Comparison of ENCODE assay signal across 8 cellular contexts in genomic region chr7:72827839-72828591, GRCh38. TPM values are rescaled to one million over a fixed set of nuclear protein-coding genes. Genes with fewer than 3 reads are reported as not detected.
DNase-seq lines count a peak whose midpoint lies in the region; ATAC-seq and TF ChIP-seq lines count a peak whose summit lies in the region.
"Not testable (repeated sequence)": the region's sequence is repeated elsewhere in the genome, so short reads cannot be mapped to it uniquely, and the experiment has no call there.

TYW1B (minus strand) TSS chr7:72828200; CDS start chr7:72828075, 125 bp downstream.

- not testable (repeated sequence) for H3K27me3 Mint-ChIP-seq in H9 (ENCODE audit: low read depth); natural killer cell (ENCODE audit: low read depth in 2 of 2)

- H3K4me3 Mint-ChIP-seq in H9 (peak within 1 kb of the TSS; percentile 85 to 94), natural killer cell (peak within 1 kb of the TSS; percentile 95)

- peak; percentile 95 for TF ChIP-seq POLR2A in Raji (IDR thresholded peaks at IDR 0.05; ENCODE audit: insufficient read depth, low read depth, low read length)

- H3K36me3 ChIP-seq in ES-I3 (ENCODE audit: insufficient read depth, low read length): not testable (repeated sequence)

- ATAC-seq in natural killer cell: peak; percentile 78 to 94 (median 84)

- TF ChIP-seq CTCF in H9 (conservative IDR thresholded peaks at IDR 0.05); fibroblast of pulmonary artery (IDR thresholded peaks at IDR 0.05; ENCODE audit: low read length, missing control alignments); natural killer cell (IDR thresholded peaks at IDR 0.05): not testable (repeated sequence)

- WGBS in H9 (ENCODE audit: extremely low coverage, insufficient read length, low lambda C conversion rate): no CpG with 5 or more reads among the region's 49 CpGs

- peaks cover 7 to 14% of the 10 kb centered on the region in 2 experiments for H3K4me1 Mint-ChIP-seq in H9
- H3K4me1 Mint-ChIP-seq in natural killer cell: peaks cover 21 to 26% of the 10 kb centered on the region in 2 donors

- not testable (repeated sequence) for H2BK15ac ChIP-seq in H9 (ENCODE audit: low read depth, low read length)

- not testable (repeated sequence) for H4K5ac ChIP-seq in H9 (ENCODE audit: insufficient read length, low read depth, low read length)

- H3K36me3 Mint-ChIP-seq in H9 (ENCODE audit: insufficient read depth in 1 of 3, low read depth in 3 of 3): peaks cover 10 to 21% (median 19%) of the 10 kb centered on the region in 3 experiments; a peak in 6 of 7 replicates
- H3K36me3 Mint-ChIP-seq in natural killer cell: not testable (repeated sequence)

- not testable (repeated sequence) for H3K79me1 ChIP-seq in H9 (ENCODE audit: insufficient read depth, low read depth, low read length, poor library complexity, severe bottlenecking)

- not testable (repeated sequence) for H2BK20ac ChIP-seq in H9 (ENCODE audit: low read depth, low read length, poor library complexity, severe bottlenecking)

- H3K23ac ChIP-seq in H9 (ENCODE audit: insufficient read length, low read depth, low read length): not testable (repeated sequence)

- H4K20me1 ChIP-seq in H9 (ENCODE audit: control insufficient read depth, insufficient read depth, insufficient read length): not testable (repeated sequence)

- H3K4me2 ChIP-seq in H9 (ENCODE audit: insufficient read depth, insufficient read length, low read length): peak within 1 kb of the TSS; percentile 69

- not testable (repeated sequence) for H3K14ac ChIP-seq in H9 (ENCODE audit: insufficient read depth, low read length)

- H3K9ac ChIP-seq in ES-I3 (ENCODE audit: low read depth, low read length) (peak within 1 kb of the TSS; percentile 81), H9 (ENCODE audit: extremely low read depth, insufficient read length, low read length) (peak within 1 kb of the TSS; percentile 63)

- not testable (repeated sequence) for H3K18ac ChIP-seq in H9 (ENCODE audit: insufficient read length, low read depth, low read length)

- not testable (repeated sequence) for H2AK5ac ChIP-seq in H9 (ENCODE audit: insufficient read length, low read length)

- H3K23me2 ChIP-seq in H9 (ENCODE audit: insufficient read length, low read depth, low read length, poor library complexity, severe bottlenecking): not testable (repeated sequence)

- not testable (repeated sequence) for H3K9me3 Mint-ChIP-seq in H9, natural killer cell

- DNase-seq in H9: peak; percentile 99
- DNase-seq in M059J (ENCODE audit: low read depth): peak; percentile 97
- peak; percentile 99 for DNase-seq in activated effector memory CD4-positive, alpha-beta T cell treated with anti-CD3 and anti-CD28 coated beads, Interleukin-2, amount 50 U/mL, for 16 hours
- peak; percentile 98 for DNase-seq in fibroblast of pulmonary artery (ENCODE audit: low read depth)
- peak; percentile 97 for DNase-seq in natural killer cell
- DNase-seq in stimulated activated naive CD4-positive, alpha-beta T cell (lab: John Stamatoyannopoulos, UW): peak; percentile 94 to 98 (median 97)

- H4K91ac ChIP-seq in H9 (ENCODE audit: insufficient read length, low read depth, low read length): not testable (repeated sequence)

- H3K27ac Mint-ChIP-seq in H9: peak within 1 kb of the TSS; percentile 75 to 95 (median 91); a peak in 6 of 7 replicates
- peak within 1 kb of the TSS; percentile 90 to 96 for H3K27ac Mint-ChIP-seq in natural killer cell

- H2BK5ac ChIP-seq in H9 (ENCODE audit: insufficient read length, low read length): not testable (repeated sequence)

- H3K27ac ChIP-seq in H9 (ENCODE audit: insufficient read length, low read depth, low read length): not testable (repeated sequence)

- not testable (repeated sequence) for H2BK12ac ChIP-seq in H9 (ENCODE audit: insufficient read length, low read depth, low read length)

- H3K9me3 ChIP-seq in ES-I3 (ENCODE audit: control insufficient read depth, insufficient read depth, low read length); H9 (ENCODE audit: control insufficient read depth, low read depth, low read length): not testable (repeated sequence)

- not testable (repeated sequence) for H3K79me2 ChIP-seq in H9 (ENCODE audit: insufficient read depth, low read length)

- not testable (repeated sequence) for H4K8ac ChIP-seq in H9 (replicated peaks; ENCODE audit: insufficient read length, low read depth, low read length)

- H3K27me3 ChIP-seq in H9 (ENCODE audit: insufficient read depth, low read length): not testable (repeated sequence)

- not testable (repeated sequence) for H2BK120ac ChIP-seq in H9 (ENCODE audit: low read depth, low read length, poor library complexity, severe bottlenecking)

- not testable (repeated sequence) for H3K4me1 ChIP-seq in ES-I3 (ENCODE audit: insufficient read depth, low read length); H9 (ENCODE audit: insufficient read depth, low read length)

- H2AFZ ChIP-seq in H9 (ENCODE audit: low read length): not testable (repeated sequence)

- H3K56ac ChIP-seq in H9 (ENCODE audit: insufficient read length, low read depth, low read length): not testable (repeated sequence)

- intact Hi-C loops in natural killer cell (cut with micrococcal nuclease): loop anchor here (5.0 to 10.0 kb wide), 2 partner anchors 97 to 624 kb away; partner anchors contain the start of gene POM121

- peak within 1 kb of the TSS; percentile 81 for H3K4me3 ChIP-seq in fibroblast of pulmonary artery (replicated peaks; ENCODE audit: low read depth, low read length)

- H3T11ph ChIP-seq in H9 (ENCODE audit: low read length): not testable (repeated sequence)

- not testable (repeated sequence) for H3K4ac ChIP-seq in H9 (ENCODE audit: low read depth, low read length)

RNA-seq across cellular contexts. Expression of gene TYW1B, which starts in this region (rescaled TPM):
- total RNA-seq in H9 (2021) (5.1 and 5.5 TPM in 2 replicates), natural killer cell (10 to 100 TPM in 1 of 3 donors, 1 to 10 TPM in 2; 7.2 to 12.9 (median 7.9) TPM)
- total RNA-seq in M059J (2014; rRNA removed; shearing (Covaris generic)): 0.89 and 1.4 TPM in 2 replicates
